26 cellular contexts compared by ENCODE assay signal in genomic region chr10:109959571-109960145, GRCh38. TPM values are rescaled to one million over a fixed set of nuclear protein-coding genes. Genes with fewer than 3 reads are reported as not detected.
DNase-seq lines count a peak whose midpoint lies in the region; ATAC-seq and TF ChIP-seq lines count a peak whose summit lies in the region.
"Had no signal": no experiment of that assay in that cellular context is flagged by ENCODE, and none has a peak within 500 bp of the region (broad histone marks: within the 10 kb centered on the region; RNA-seq: fewer than 3 reads in every experiment).

No MANE protein-coding gene starts in this region.

- H4K20me1 ChIP-seq in IMR-90 (ENCODE audit: insufficient read depth, low read length) (no peaks in the 10 kb centered on the region), neural progenitor cell (ENCODE audit: low read depth) (no peaks in the 10 kb centered on the region)

- H3F3A ChIP-seq in neural progenitor cell (ENCODE audit: low read depth) = no peaks in the 10 kb centered on the region

- peak; percentile 76 for DNase-seq in DMS 273 (lab: John Stamatoyannopoulos, UW; ENCODE audit: unreplicated experiment)
- DNase-seq in IMR-90 = no peak
- DNase-seq in WTC11 (ENCODE audit: low spot score) = no peak
- no peak for DNase-seq in neural progenitor cell (ENCODE audit: low spot score)
- no peak for DNase-seq in thyroid gland
- DNase-seq in right lobe of liver = no peak
- DNase-seq: CD4-positive, CD25-positive, alpha-beta regulatory T cell; DMS79 treated with DMSO at 0.1 percent for 48 hours; GM23248; KBM-7; NCI-H1092; NCI-H1436; NCI-H2081; NCI-H510A; NCI-H748 treated with DMSO at 0.1 percent for 48 hours; NK-92 treated with Interleukin-12 subunit alpha and Interleukin-12 subunit beta, amount 100 ng/mL, for 24 hours; SHP77 treated with DMSO at 0.1 percent for 48 hours; SK-N-SH had no signal

- no CpG with 5 or more reads among the region's 7 CpGs for WGBS in IMR-90 (ENCODE audit: extremely low coverage in 2 of 2, insufficient read length in 1 of 2), 2 experiments
- WGBS in thyroid gland, 2 donors = 90 to 92% methylated on average over 7 of the region's 7 CpGs
- 97% methylated on average over 7 of the region's 7 CpGs for WGBS in right lobe of liver (ENCODE audit: insufficient coverage, low coverage, low lambda C conversion rate, missing lambda C conversion rate)

- no peak overlapping the region for H2BK5ac ChIP-seq in IMR-90 (ENCODE audit: low read depth, low read length, poor library complexity, severe bottlenecking)

- H3K4me1 Mint-ChIP-seq in WTC11 = peaks cover 55% of the 10 kb centered on the region
- H3K4me1 Mint-ChIP-seq in neural progenitor cell = peaks cover 50% of the 10 kb centered on the region

- H2AK5ac ChIP-seq in IMR-90 (ENCODE audit: low read depth, low read length) = peak overlapping the region; percentile 39; the same call in 1 of the 2 replicates

- CTCF ChIA-PET in IMR-90 (lab: Yijun Ruan, JAX) = no interaction called here
- CTCF ChIA-PET in WTC11 (lab: Charles Lee) = interaction anchor here (0.6 kb wide), 1 partner anchor 25 kb away, joined by 3 read pairs; no protein-coding TSS in a partner anchor

- no peak overlapping the region for H2BK20ac ChIP-seq in IMR-90 (ENCODE audit: low read depth, low read length)

- no peaks in the 10 kb centered on the region for H3K79me2 ChIP-seq in neural progenitor cell (ENCODE audit: low read depth)

- no peaks in the 10 kb centered on the region for H3K27me3 ChIP-seq in IMR-90 (ENCODE audit: control insufficient read depth, insufficient read depth, low read length)
- no peaks in the 10 kb centered on the region for H3K27me3 ChIP-seq in neural progenitor cell
- no peaks in the 10 kb centered on the region for H3K27me3 ChIP-seq in thyroid gland
- no peaks in the 10 kb centered on the region for H3K27me3 ChIP-seq in right lobe of liver

- H3K36me3 ChIP-seq in IMR-90 (ENCODE audit: control insufficient read depth, insufficient read depth, low read length) (no peaks in the 10 kb centered on the region), neural progenitor cell (no peaks in the 10 kb centered on the region), thyroid gland (no peaks in the 10 kb centered on the region), right lobe of liver (no peaks in the 10 kb centered on the region)
- H3K36me3 ChIP-seq: HAP-1 had no signal

- ATAC-seq in IMR-90 (ENCODE audit: low read depth) (no peak), WTC11 (no peak), HG02571 (IDR thresholded peaks at IDR 0.05; ENCODE audit: unreplicated experiment) (no peak), right lobe of liver (no peak), HG03196 (IDR thresholded peaks at IDR 0.05; ENCODE audit: unreplicated experiment) (no peak)
- ATAC-seq: A549, GM12878, HepG2 had no signal

- POLR2A ChIA-PET in IMR-90 (lab: Charles Lee; ENCODE audit: unreplicated experiment) = no interaction called here
- POLR2A ChIA-PET in WTC11 (lab: Charles Lee) = interaction anchor here (1.0 kb wide), 1 partner anchor 32 kb away, joined by 11 read pairs; no protein-coding TSS in a partner anchor

- dilution Hi-C loops in IMR-90 (cut with HindIII; ENCODE audit: low sequenced_read_pairs, unreplicated experiment) = no loop called here

- H3K18ac ChIP-seq in IMR-90 (ENCODE audit: low read depth, low read length) = no peak overlapping the region

- H3K9me3 ChIP-seq in IMR-90 (ENCODE audit: control insufficient read depth, insufficient read depth, low read length) = no peaks in the 10 kb centered on the region
- no peaks in the 10 kb centered on the region for H3K9me3 ChIP-seq in neural progenitor cell (ENCODE audit: low read depth)
- no peaks in the 10 kb centered on the region for H3K9me3 ChIP-seq in thyroid gland
- H3K9me3 ChIP-seq in right lobe of liver = no peaks in the 10 kb centered on the region
- H3K9me3 ChIP-seq: A549, HAP-1, SK-N-SH had no signal

- no peak overlapping the region for H4K5ac ChIP-seq in IMR-90 (ENCODE audit: low read depth, low read length)

- H3K4ac ChIP-seq in IMR-90 (ENCODE audit: low read depth, low read length) = no peak overlapping the region

- in situ Hi-C loops in IMR-90 (cut with MboI; ENCODE audit: low sequenced_read_pairs) = no loop called here

- H4K91ac ChIP-seq in IMR-90 (ENCODE audit: insufficient read depth, low read depth, low read length) = no peak overlapping the region

- H3K27ac Mint-ChIP-seq in WTC11 = peak overlapping the region; percentile 11; the same call in 1 of the 2 replicates
- peak overlapping the region; percentile 61 for H3K27ac Mint-ChIP-seq in neural progenitor cell

- no peak for TF ChIP-seq POLR2A in IMR-90 (IDR thresholded peaks at IDR 0.05; ENCODE audit: low read depth, low read length)
- no peak for TF ChIP-seq POLR2A in thyroid gland (IDR thresholded peaks at IDR 0.05)
- no peak for TF ChIP-seq POLR2A in right lobe of liver (IDR thresholded peaks at IDR 0.05)

- peaks cover 7% of the 10 kb centered on the region; the same call in 1 of the 2 replicates for H3K9me1 ChIP-seq in IMR-90 (ENCODE audit: insufficient read depth, low read length)

- H3K9me3 Mint-ChIP-seq in WTC11 = 0 out of 2 replicates have a peak, but pooled peaks cover 3% of the 10 kb centered on the region
- no peaks in the 10 kb centered on the region for H3K9me3 Mint-ChIP-seq in neural progenitor cell
- H3K9me3 Mint-ChIP-seq: CD4-positive, CD25-positive, alpha-beta regulatory T cell had no signal

- intact Hi-C loops in IMR-90 (cut with micrococcal nuclease) = loop anchor here (2.0 kb wide), 1 partner anchor 31 kb away; no protein-coding TSS in a partner anchor
- intact Hi-C loops in thyroid gland (cut with DNase I) = loop anchor here (10.0 kb wide), 1 partner anchor 65 kb away; no protein-coding TSS in a partner anchor
- intact Hi-C loops in right lobe of liver (cut with DNase I) = no loop called here

- H2AFZ ChIP-seq in IMR-90 (replicated peaks; ENCODE audit: low read length, poor library complexity) = no peak overlapping the region
- H2AFZ ChIP-seq in neural progenitor cell (replicated peaks) = no peak overlapping the region

- no peaks in the 10 kb centered on the region for H3K79me1 ChIP-seq in IMR-90 (ENCODE audit: low read depth in 1 of 2, low read length in 2 of 2)

- no peak overlapping the region for H3K4me2 ChIP-seq in IMR-90 (ENCODE audit: low read depth, low read length)
- no peak overlapping the region for H3K4me2 ChIP-seq in neural progenitor cell
- H3K4me2 ChIP-seq: A549, SK-N-SH had no signal

- H3K27me3 Mint-ChIP-seq in WTC11 (ENCODE audit: low read depth) (no peaks in the 10 kb centered on the region; the same call in 1 of the 2 replicates), neural progenitor cell (ENCODE audit: insufficient read depth, low read depth) (peaks cover 10% of the 10 kb centered on the region)

- no peak overlapping the region for H3K23ac ChIP-seq in IMR-90 (ENCODE audit: low read depth, low read length)

- H3K27ac ChIP-seq in IMR-90 (ENCODE audit: insufficient read depth, low read length) (no peak overlapping the region), neural progenitor cell (no peak overlapping the region), thyroid gland (no peak overlapping the region), right lobe of liver (no peak overlapping the region)
- H3K27ac ChIP-seq: A549, GM23248, HL-60, RWPE1 had no signal

- no peak overlapping the region for H3K4me3 ChIP-seq in IMR-90 (ENCODE audit: insufficient read depth, low read depth, low read length)
- H3K4me3 ChIP-seq in neural progenitor cell = no peak overlapping the region
- no peak overlapping the region for H3K4me3 ChIP-seq in thyroid gland (replicated peaks in 1 of 3)
- H3K4me3 ChIP-seq in right lobe of liver = no peak overlapping the region
- H3K4me3 ChIP-seq: A549, GM12878, GM23248, HAP-1 had no signal

- no peak overlapping the region; the same call in 1 of the 2 replicates for H3K14ac ChIP-seq in IMR-90 (replicated peaks; ENCODE audit: low read depth, low read length)

- no peak overlapping the region for H3K9ac ChIP-seq in IMR-90 (ENCODE audit: low read depth, low read length)
- no peak overlapping the region for H3K9ac ChIP-seq in neural progenitor cell
- H3K9ac ChIP-seq: GM23248, SK-N-SH had no signal

- H3K4me3 Mint-ChIP-seq in WTC11 (no peak overlapping the region), neural progenitor cell (no peak overlapping the region)
- H3K4me3 Mint-ChIP-seq: CD4-positive, CD25-positive, alpha-beta regulatory T cell had no signal

- no peak overlapping the region for H2AK9ac ChIP-seq in IMR-90 (replicated peaks; ENCODE audit: low read depth, low read length, poor library complexity)

- TF ChIP-seq CTCF in IMR-90 (conservative IDR thresholded peaks at IDR 0.05; ENCODE audit: low read depth, low read length) = no peak
- TF ChIP-seq CTCF in WTC11 (IDR thresholded peaks at IDR 0.05) = no peak
- TF ChIP-seq CTCF in neural progenitor cell (IDR thresholded peaks at IDR 0.05) = no peak
- no peak for TF ChIP-seq CTCF in thyroid gland (IDR thresholded peaks at IDR 0.05)
- no peak for TF ChIP-seq CTCF in right lobe of liver (IDR thresholded peaks at IDR 0.05)

- H3K56ac ChIP-seq in IMR-90 (ENCODE audit: extremely low read depth, insufficient read depth, low read length) = no peak overlapping the region

- H2BK15ac ChIP-seq in IMR-90 (ENCODE audit: low read depth, low read length) = no peak overlapping the region

- TF ChIP-seq RAD21 in IMR-90 (IDR thresholded peaks at IDR 0.05; ENCODE audit: low read length) = no peak

- no peaks in the 10 kb centered on the region for H3K36me3 Mint-ChIP-seq in WTC11
- H3K36me3 Mint-ChIP-seq in neural progenitor cell = no peaks in the 10 kb centered on the region
- H3K36me3 Mint-ChIP-seq: CD4-positive, CD25-positive, alpha-beta regulatory T cell had no signal

- BruUV-seq in IMR-90 (replicated peaks; lab: Mats Ljungman, UMichigan) = no TSS peak

- H3K4me1 ChIP-seq in IMR-90 (ENCODE audit: control insufficient read depth, insufficient read depth, low read length) (peaks cover 14% of the 10 kb centered on the region), neural progenitor cell (peaks cover 21% of the 10 kb centered on the region), thyroid gland (peaks cover 31 to 49% of the 10 kb centered on the region in 2 donors), right lobe of liver (no peaks in the 10 kb centered on the region)
- H3K4me1 ChIP-seq: HAP-1 had no signal

- H4K8ac ChIP-seq in IMR-90 (ENCODE audit: low read depth in 2 of 2, low read length in 2 of 2) = no peak overlapping the region; a peak in 1 of 4 replicates

- no peak overlapping the region for H2BK120ac ChIP-seq in IMR-90 (ENCODE audit: low read depth, low read length)

RNA-seq across cellular contexts. Expression of gene XPNPEP1, which starts 36.3 kb away (rescaled TPM):
- total RNA-seq in IMR-90 (2012; rRNA removed) = 136 and 164 TPM in 2 replicates
- polyA plus RNA-seq in IMR-90 (2012; rRNA removed) = 311 and 378 TPM in 2 replicates
- polyA plus RNA-seq in IMR-90 (2012; cell fraction: cytosol; rRNA removed) = 71.3 and 117 TPM in 2 replicates
- polyA plus RNA-seq in IMR-90 (2012; cell fraction: nucleus; rRNA removed; ENCODE audit: low replicate concordance) = 84.0 and 137 TPM in 2 replicates
- 57.1 to 60.2 TPM (median 59.3 TPM) in 3 replicates for total RNA-seq in WTC11 (2021)
- 94.8 and 113 TPM in 2 replicates for total RNA-seq in neural progenitor cell (ENCODE audit: low replicate concordance)
- 10 to 100 TPM; 72.7 to 89.0 (median 84.0) TPM for total RNA-seq in thyroid gland
- total RNA-seq in right lobe of liver = 10 to 100 TPM; 13.9 to 57.8 (median 29.4) TPM

RNA-seq across cellular contexts. Expression of gene ADD3, which starts 48.1 kb away (rescaled TPM):
- total RNA-seq in IMR-90 (2012; rRNA removed) (137 and 212 TPM in 2 replicates), WTC11 (2021) (86.7 to 95.7 TPM (median 88.3 TPM) in 3 replicates), neural progenitor cell (ENCODE audit: low replicate concordance) (202 and 345 TPM in 2 replicates), thyroid gland (100 to 1,000 TPM; 257 to 644 (median 358) TPM), right lobe of liver (10 to 100 TPM; 11.7 to 71.3 (median 16.2) TPM)
- 138 and 153 TPM in 2 replicates for polyA plus RNA-seq in IMR-90 (2012; rRNA removed)
- polyA plus RNA-seq in IMR-90 (2012; cell fraction: cytosol; rRNA removed) = 10.8 and 15.8 TPM in 2 replicates
- polyA plus RNA-seq in IMR-90 (2012; cell fraction: nucleus; rRNA removed; ENCODE audit: low replicate concordance) = 20.6 and 239 TPM in 2 replicates

Comparison
In these comparisons a context has a peak if more than half of its experiments do, and no peak if none do; other contexts are left out.
1. intact Hi-C loops: an anchor here in IMR-90 (2.0 kb wide) and thyroid gland (10.0 kb wide); none called in right lobe of liver.